ENCODE assay signal across 21 cellular contexts in genomic region chrX:69173906-69174305, GRCh38. TPM values are rescaled to one million over a fixed set of nuclear protein-coding genes. Genes with fewer than 3 reads are reported as not detected.
A peak's percentile ranks its signal among the peaks of the same experiment; 100 is the strongest.
DNase-seq lines count a peak whose midpoint lies in the region; ATAC-seq, FAIRE-seq and TF ChIP-seq lines count a peak whose summit lies in the region.
"Had no signal": no experiment of that assay in that cellular context is flagged by ENCODE, and none has a peak within 500 bp of the region (broad histone marks: within the 10 kb centered on the region; RNA-seq: fewer than 3 reads in every experiment).

No MANE protein-coding gene starts in this region.

- no peak overlapping the region for H3K27ac Mint-ChIP-seq in GM23338
- H3K27ac Mint-ChIP-seq: CD8-positive, alpha-beta T cell had no signal

- no peaks in the 10 kb centered on the region for H4K20me1 ChIP-seq in GM23338 (replicated peaks; ENCODE audit: insufficient read depth)
- no peaks in the 10 kb centered on the region for H4K20me1 ChIP-seq in H1 (replicated peaks in 1 of 2; ENCODE audit: control insufficient read depth in 1 of 2, insufficient read depth in 2 of 2, low read length in 2 of 2)
- H4K20me1 ChIP-seq: BLaER1 had no signal

- ATAC-seq in GM23338 = peak; percentile 90
- no peak for ATAC-seq in HG02623 (IDR thresholded peaks at IDR 0.05; ENCODE audit: unreplicated experiment)
- ATAC-seq: CD8-positive, alpha-beta T cell had no signal

- CTCF ChIA-PET in H1 (lab: Charles Lee; ENCODE audit: partially characterized antibody) = interaction anchor here (0.8 to 1.3 kb wide), 2 partner anchors 15 to 45 kb away, joined by 4 to 5 read pairs; no protein-coding TSS in a partner anchor

- TF ChIP-seq POLR2A in H1 (IDR thresholded peaks at IDR 0.05; ENCODE audit: control extremely low read depth in 1 of 2, low read depth in 2 of 2, low read length in 2 of 2) = no peak

- DNase-seq in GM23338 (ENCODE audit: low spot score) (peak; percentile 63), H1 (ENCODE audit: low read depth in 1 of 2, low spot score in 2 of 2) (no peak), iPS-NIHi7 (ENCODE audit: extremely low spot score) (peak; percentile 43), neuronal stem cell (ENCODE audit: low spot score) (no peak), hippocampal formation (lab: John Stamatoyannopoulos, UW) (no peak), hepatic stellate cell (ENCODE audit: low spot score) (no peak), NCI-H69 (lab: John Stamatoyannopoulos, UW) (no peak)
- DNase-seq: CD8-positive, alpha-beta T cell; IMR-90; Karpas-422; MG63; NCI-H1092; NCI-H1694; NCI-H2107; NCI-H345; NCI-H526; NK-92 treated with Interleukin-12 subunit alpha and Interleukin-12 subunit beta, amount 100 ng/mL, for 24 hours; SHP77 treated with DMSO at 0.1 percent for 48 hours had no signal

- 10% methylated on average over 20 of the region's 20 CpGs; no CpG with 5 or more reads in 1 of the 2 experiments for WGBS in H1 (ENCODE audit: extremely low coverage in 1 of 2, insufficient coverage in 1 of 2, insufficient read length in 1 of 2, insufficient replicate concordance in 2 of 2, low coverage in 1 of 2, low lambda C conversion rate in 2 of 2, missing lambda C conversion rate in 1 of 2), 2 experiments
- WGBS in neuronal stem cell (ENCODE audit: extremely low coverage in 2 of 2, insufficient read length in 2 of 2, insufficient replicate concordance in 1 of 2), 2 donors = no CpG with 5 or more reads among the region's 20 CpGs

- H3K4me1 Mint-ChIP-seq in GM23338 = peaks cover 6% of the 10 kb centered on the region; the same call in 2 of the 3 replicates

- H2BK120ac ChIP-seq in H1 (replicated peaks; ENCODE audit: low read depth, low read length) (no peak overlapping the region), neuronal stem cell (ENCODE audit: low read depth, low read length) (no peak overlapping the region)

- H4K5ac ChIP-seq in H1 (ENCODE audit: insufficient read length, low read depth, low read length) = no peak overlapping the region

- TF ChIP-seq CTCF in GM23338 (conservative IDR thresholded peaks at IDR 0.05; ENCODE audit: low read depth in 2 of 2) = no peak
- no peak for TF ChIP-seq CTCF in H1 (IDR thresholded peaks at IDR 0.05; ENCODE audit: control extremely low read depth in 1 of 3, insufficient read depth in 1 of 3, low read depth in 1 of 3, low read length in 3 of 3)

- H3K23ac ChIP-seq in H1 (ENCODE audit: insufficient read length) (no peak overlapping the region), neuronal stem cell (ENCODE audit: low read depth, low read length, poor library complexity) (no peak overlapping the region)

- no peaks in the 10 kb centered on the region for H3K4me1 ChIP-seq in GM23338 (ENCODE audit: insufficient read depth)
- no peaks in the 10 kb centered on the region for H3K4me1 ChIP-seq in H1 (replicated peaks in 1 of 4; ENCODE audit: control insufficient read depth in 3 of 4, insufficient read depth in 4 of 4, low read length in 3 of 4)
- H3K4me1 ChIP-seq in neuronal stem cell (ENCODE audit: control insufficient read depth in 2 of 2, insufficient read depth in 1 of 2, low read depth in 1 of 2, low read length in 2 of 2) = peaks cover 1 to 7% of the 10 kb centered on the region in 2 donors
- H3K4me1 ChIP-seq: BLaER1 had no signal

- H2BK15ac ChIP-seq in H1 (ENCODE audit: low read length) = no peak overlapping the region
- H2BK15ac ChIP-seq in neuronal stem cell (ENCODE audit: low read length) = no peak overlapping the region

- no peak overlapping the region for H2BK20ac ChIP-seq in H1 (ENCODE audit: low read length)

- H3K4ac ChIP-seq in H1 (replicated peaks; ENCODE audit: insufficient read length, low read depth, low read length) (no peak overlapping the region), neuronal stem cell (ENCODE audit: low read length) (no peak overlapping the region)

- H3K9ac ChIP-seq in H1 (replicated peaks in 1 of 4; ENCODE audit: extremely low read depth in 1 of 4, low read depth in 3 of 4, low read length in 3 of 4) = no peak overlapping the region
- H3K9ac ChIP-seq in neuronal stem cell (ENCODE audit: low read depth, low read length, poor library complexity) = no peak overlapping the region
- H3K9ac ChIP-seq: BLaER1 had no signal

- H3K79me2 ChIP-seq in GM23338 (replicated peaks; ENCODE audit: insufficient read depth) (no peaks in the 10 kb centered on the region), H1 (ENCODE audit: control insufficient read depth in 1 of 2, insufficient read depth in 2 of 2, low read length in 2 of 2) (no peaks in the 10 kb centered on the region)

- peaks cover 2% of the 10 kb centered on the region; the same call in 2 of the 3 replicates for H3K9me3 Mint-ChIP-seq in GM23338

- H4K91ac ChIP-seq in H1 (replicated peaks; ENCODE audit: insufficient read length, low read length) = no peak overlapping the region
- H4K91ac ChIP-seq in neuronal stem cell (ENCODE audit: low read depth, low read length, poor library complexity) = no peak overlapping the region

- no peak for FAIRE-seq in H1 (lab: Jason Lieb, UNC)
- FAIRE-seq: A204.1 had no signal

- H3K56ac ChIP-seq in H1 (replicated peaks; ENCODE audit: insufficient read length, low read depth, low read length) = no peak overlapping the region

- no peak overlapping the region for H2BK12ac ChIP-seq in H1 (ENCODE audit: low read depth, low read length)
- H2BK12ac ChIP-seq in neuronal stem cell (ENCODE audit: low read length) = no peak overlapping the region

- no peaks in the 10 kb centered on the region for H3K36me3 Mint-ChIP-seq in GM23338 (ENCODE audit: low read depth)
- H3K36me3 Mint-ChIP-seq: CD8-positive, alpha-beta T cell had no signal

- H3K9me2 ChIP-seq in GM23338 (ENCODE audit: insufficient read depth) = no peaks in the 10 kb centered on the region

- TF ChIP-seq EP300 in H1 (IDR thresholded peaks at IDR 0.05; ENCODE audit: borderline replicate concordance in 1 of 2, low read depth in 2 of 2, low read length in 2 of 2) = no peak

- no peak overlapping the region for H2AFZ ChIP-seq in GM23338
- no peak overlapping the region for H2AFZ ChIP-seq in H1 (ENCODE audit: low read length)
- peak overlapping the region; percentile 66 for H2AFZ ChIP-seq in neuronal stem cell (ENCODE audit: low read length)

- no peak overlapping the region for H2AK5ac ChIP-seq in H1 (ENCODE audit: low read depth, low read length)
- no peak overlapping the region for H2AK5ac ChIP-seq in neuronal stem cell (ENCODE audit: low read depth, low read length)

- H3K27me3 ChIP-seq in GM23338 (ENCODE audit: insufficient read depth) (no peaks in the 10 kb centered on the region), H1 (replicated peaks in 1 of 4; ENCODE audit: control insufficient read depth in 3 of 4, extremely low read depth in 1 of 4, insufficient read depth in 3 of 4, low read length in 3 of 4) (no peaks in the 10 kb centered on the region), neuronal stem cell (ENCODE audit: control insufficient read depth in 3 of 3, insufficient read depth in 3 of 3, low read depth in 1 of 3, low read length in 3 of 3) (peaks cover 0 to 8% (median 0%) of the 10 kb centered on the region in 3 experiments)
- H3K27me3 ChIP-seq: MG63 had no signal

- peak overlapping the region; percentile 66; the same call in 1 of the 2 replicates for H3K4me2 ChIP-seq in GM23338
- H3K4me2 ChIP-seq in H1 (ENCODE audit: insufficient read depth in 1 of 2, low read depth in 2 of 2, low read length in 2 of 2) = peak overlapping the region in 1 of 2 experiments; percentile 2; a peak in 1 of 4 replicates
- H3K4me2 ChIP-seq in neuronal stem cell (ENCODE audit: insufficient read depth, low read length, poor library complexity, severe bottlenecking) = no peak overlapping the region
- H3K4me2 ChIP-seq: BLaER1 had no signal

- H2BK5ac ChIP-seq in H1 (ENCODE audit: low read depth, low read length) (no peak overlapping the region), neuronal stem cell (ENCODE audit: low read length) (no peak overlapping the region)

- H3K9me3 ChIP-seq in H1 (ENCODE audit: insufficient read depth in 2 of 2, low read depth in 1 of 2, low read length in 1 of 2) = no peaks in the 10 kb centered on the region
- no peaks in the 10 kb centered on the region for H3K9me3 ChIP-seq in neuronal stem cell (replicated peaks in 1 of 2; ENCODE audit: control insufficient read depth in 2 of 2, insufficient read depth in 1 of 2, low read depth in 1 of 2, low read length in 2 of 2)
- H3K9me3 ChIP-seq: BLaER1, MG63 had no signal

- H3K18ac ChIP-seq in H1 (ENCODE audit: extremely low read depth, low read length) = no peak overlapping the region; the same call in 1 of the 2 replicates
- H3K18ac ChIP-seq in neuronal stem cell (ENCODE audit: low read length) = no peak overlapping the region

- no peak overlapping the region for H3K4me3 ChIP-seq in GM23338
- no peak overlapping the region for H3K4me3 ChIP-seq in H1 (ENCODE audit: extremely low read depth in 1 of 4, insufficient read depth in 2 of 4, low read depth in 3 of 4, low read length in 4 of 4)
- no peak overlapping the region for H3K4me3 ChIP-seq in neuronal stem cell (ENCODE audit: low read length in 2 of 2)
- H3K4me3 ChIP-seq: BLaER1, MG63 had no signal

- no peak; a peak in 1 of 4 replicates for TF ChIP-seq RAD21 in H1 (IDR thresholded peaks at IDR 0.05 in 1 of 2, conservative IDR thresholded peaks at IDR 0.05 in 1 of 2; ENCODE audit: low read depth in 2 of 2, low read length in 2 of 2)

- H3K27ac ChIP-seq in GM23338 (ENCODE audit: low read depth) (no peak overlapping the region), H1 (ENCODE audit: low read depth, low read length) (no peak overlapping the region), neuronal stem cell (replicated peaks; ENCODE audit: low read length) (no peak overlapping the region)
- H3K27ac ChIP-seq: BLaER1 had no signal

- no peaks in the 10 kb centered on the region for H3K23me2 ChIP-seq in H1 (ENCODE audit: low read depth, low read length)

- H3K27me3 Mint-ChIP-seq in GM23338 (ENCODE audit: insufficient read depth, low read depth, poor library complexity) = peaks cover 6% of the 10 kb centered on the region

- no peaks in the 10 kb centered on the region for H3K79me1 ChIP-seq in H1 (ENCODE audit: low read depth, low read length)
- H3K79me1 ChIP-seq in neuronal stem cell (ENCODE audit: low read depth, low read length) = no peaks in the 10 kb centered on the region

- H3K14ac ChIP-seq in H1 (ENCODE audit: insufficient read length) (no peak overlapping the region), neuronal stem cell (ENCODE audit: low read length) (no peak overlapping the region)

- POLR2A ChIA-PET in H1 (lab: Charles Lee; ENCODE audit: partially characterized antibody) = no interaction called here

- no peaks in the 10 kb centered on the region for H3K36me3 ChIP-seq in GM23338 (ENCODE audit: insufficient read depth)
- no peaks in the 10 kb centered on the region for H3K36me3 ChIP-seq in H1 (ENCODE audit: control insufficient read depth in 2 of 4, insufficient read depth in 4 of 4, low read length in 3 of 4)
- H3K36me3 ChIP-seq in neuronal stem cell (replicated peaks in 1 of 2; ENCODE audit: control insufficient read depth in 2 of 2, insufficient read depth in 2 of 2, low read length in 2 of 2) = no peaks in the 10 kb centered on the region
- H3K36me3 ChIP-seq: BLaER1, MG63 had no signal

- H3F3A ChIP-seq in GM23338 (replicated peaks; ENCODE audit: low read depth) = no peaks in the 10 kb centered on the region

- H4K8ac ChIP-seq in H1 (ENCODE audit: extremely low read depth, insufficient read depth, low read length) = no peak overlapping the region
- no peak overlapping the region for H4K8ac ChIP-seq in neuronal stem cell (ENCODE audit: low read depth, low read length)

- H3K4me3 Mint-ChIP-seq in GM23338 = peak overlapping the region; percentile 37; the same call in 2 of the 3 replicates
- H3K4me3 Mint-ChIP-seq: CD8-positive, alpha-beta T cell had no signal

RNA-seq across cellular contexts. Expression of gene PJA1, which starts 8.7 kb away (rescaled TPM):
- total RNA-seq in GM23338 (2014; rRNA removed; shearing (Covaris generic)) = 30.9 and 31.3 TPM in 2 replicates
- polyA plus RNA-seq in GM23338 (2016; fragmentation: Nextera tagmentation; extraction: Ambion mirVana) (20.7 and 25.2 TPM in 2 replicates), H1 (2011; rRNA removed) (25.7 and 26.8 TPM in 2 replicates)
- total RNA-seq in H1 (2021; fragmentation: NEBNext Ultra II Directional; extraction: Animal tissue kit (Norgen Biotek cat#: 25700)) = 34.9 and 37.0 TPM in 2 replicates
- 33.0 TPM for polyA plus RNA-seq in H1 (2011; cell fraction: cytosol; rRNA removed)
- 28.4 TPM for polyA plus RNA-seq in H1 (2011; cell fraction: nucleus; rRNA removed)
- 39.6 to 41.5 TPM (median 40.5 TPM) in 4 replicates for polyA plus RNA-seq in H1 (2012, experiment 1 of 2)
- polyA plus RNA-seq in H1 (2012, experiment 2 of 2) = 18.2 TPM
- polyA plus RNA-seq in H1 (2013, experiment 1 of 2) = 39.3 TPM
- polyA plus RNA-seq in H1 (2013, experiment 2 of 2) = 40.0 TPM
- polyA minus RNA-seq in H1 (2011; rRNA and poly(A)+ RNA removed) = 34.9 and 41.8 TPM in 2 replicates
- polyA minus RNA-seq in H1 (2011; cell fraction: cytosol; rRNA and poly(A)+ RNA removed) = 12.9 TPM
- polyA minus RNA-seq in H1 (2011; cell fraction: nucleus; rRNA and poly(A)+ RNA removed) = 9.8 TPM
- 68.9 TPM for polyA plus RNA-seq in neuronal stem cell (2013, experiment 1 of 2)
- 73.4 TPM for polyA plus RNA-seq in neuronal stem cell (2013, experiment 2 of 2)

Comparison
In these comparisons a context has a peak if more than half of its experiments do, and no peak if none do; other contexts are left out.
1. DNase-seq: peak in GM23338 (single experiment) and iPS-NIHi7 (single experiment); none in H1 (0 of 2), neuronal stem cell (single experiment), hippocampal formation (0 of 2), hepatic stellate cell (single experiment) and NCI-H69 (single experiment).